ENCODE assay signal across 8 cellular contexts in genomic region chr9:35162605-35163315, GRCh38. TPM values are rescaled to one million over a fixed set of nuclear protein-coding genes. Genes with fewer than 3 reads are reported as not detected.
A peak's percentile ranks its signal among the peaks of the same experiment; 100 is the strongest.
DNase-seq lines count a peak whose midpoint lies in the region; ATAC-seq and TF ChIP-seq lines count a peak whose summit lies in the region.

No MANE protein-coding gene starts in this region.

- H3K4me3 ChIP-seq in prostate gland: peak overlapping the region; percentile 79 to 83

- intact Hi-C loops in prostate gland (cut with DNase I): loop anchor here (10.0 kb wide), 1 partner anchor 48 kb away; the partner anchor contains the start of gene ATOSB

- no peaks in the 10 kb centered on the region for H3K4me1 ChIP-seq in prostate gland (replicated peaks)

- H3K36me3 ChIP-seq in prostate gland: no peaks in the 10 kb centered on the region

- no peaks in the 10 kb centered on the region for H3K9me3 ChIP-seq in prostate gland

- no peak for ATAC-seq in HG03280 (IDR thresholded peaks at IDR 0.05; ENCODE audit: unreplicated experiment)
- ATAC-seq in GM19452 (IDR thresholded peaks at IDR 0.05; ENCODE audit: unreplicated experiment): no peak
- no peak for ATAC-seq in HG03159 (IDR thresholded peaks at IDR 0.05; ENCODE audit: unreplicated experiment)

- 19% methylated on average over 11 of the region's 11 CpGs for WGBS in prostate gland

- TF ChIP-seq CTCF in prostate gland (IDR thresholded peaks at IDR 0.05): no peak

- H3K27ac ChIP-seq in prostate gland: peak overlapping the region; percentile 94

- DNase-seq in NCI-H2227 treated with DMSO at 0.1 percent for 48 hours (lab: John Stamatoyannopoulos, UW): peak; percentile 1
- no peak for DNase-seq in NCI-H2227 (lab: John Stamatoyannopoulos, UW; ENCODE audit: unreplicated experiment)
- peak; percentile 14 for DNase-seq in SW480 (ENCODE audit: low spot score)
- peak; percentile 18 for DNase-seq in fibroblast of peridontal ligament (ENCODE audit: extremely low read depth)
- DNase-seq in prostate gland (ENCODE audit: low spot score): no peak

- H3K27me3 ChIP-seq in prostate gland (replicated peaks; ENCODE audit: insufficient read depth): no peaks in the 10 kb centered on the region

- TF ChIP-seq POLR2A in prostate gland (IDR thresholded peaks at IDR 0.05): no peak

RNA-seq across cellular contexts. Expression of gene UNC13B, which starts 1.0 kb away (rescaled TPM):
- total RNA-seq in prostate gland: 100 to 1,000 TPM in 1 of 2 donors, 10 to 100 TPM in 1; 63.8 to 140 TPM

RNA-seq across cellular contexts. Expression of gene ATOSB, which starts 47.1 kb away (rescaled TPM):
- total RNA-seq in prostate gland: 10 to 100 TPM; 15.9 to 21.3 TPM

RNA-seq across cellular contexts. Expression of gene STOML2, which starts 59.8 kb away (rescaled TPM):
- total RNA-seq in prostate gland: 100 to 1,000 TPM; 100 to 114 TPM

Comparison
In these comparisons a context has a peak if more than half of its experiments do, and no peak if none do; other contexts are left out.
1. DNase-seq: peak in NCI-H2227 treated with DMSO at 0.1 percent for 48 hours (single experiment), SW480 (single experiment) and fibroblast of peridontal ligament (single experiment); none in NCI-H2227 (single experiment) and prostate gland (single experiment).